8 cellular contexts compared by ENCODE assay signal in genomic region chr12:43806737-43807072, GRCh38. TPM values are rescaled to one million over a fixed set of nuclear protein-coding genes. Genes with fewer than 3 reads are reported as not detected.
A peak's percentile ranks its signal among the peaks of the same experiment; 100 is the strongest.
DNase-seq lines count a peak whose midpoint lies in the region; ATAC-seq and TF ChIP-seq lines count a peak whose summit lies in the region.

No MANE protein-coding gene starts in this region.

- POLR2A ChIA-PET in HCT116 (lab: Charles Lee) = interaction anchor here (1.1 kb wide), 1 partner anchor 11 kb away, joined by 4 read pairs; no protein-coding TSS in a partner anchor

- H3K9me2 ChIP-seq in HCT116 (ENCODE audit: insufficient read depth) = no peaks in the 10 kb centered on the region

- H3K9me3 ChIP-seq in HCT116 (ENCODE audit: control insufficient read depth in 1 of 2, insufficient read depth in 1 of 2, low read depth in 1 of 2, low read length in 2 of 2) (no peaks in the 10 kb centered on the region), body of pancreas (no peaks in the 10 kb centered on the region)

- intact Hi-C loops in HCT116 (cut with micrococcal nuclease) (no loop called here), body of pancreas (cut with DNase I) (no loop called here)

- H3K36me3 ChIP-seq in HCT116 (ENCODE audit: control insufficient read depth in 1 of 2, insufficient read depth in 2 of 2, low read length in 2 of 2) (peaks cover 15 to 18% of the 10 kb centered on the region in 2 experiments), body of pancreas (replicated peaks in 1 of 2; ENCODE audit: insufficient read depth in 1 of 2, low read depth in 2 of 2) (no peaks in the 10 kb centered on the region), mesendoderm (ENCODE audit: control insufficient read depth, insufficient read depth, low read length) (no peaks in the 10 kb centered on the region)

- no peak overlapping the region for H3K18ac ChIP-seq in mesendoderm (ENCODE audit: low read length)

- H3K79me1 ChIP-seq in mesendoderm (ENCODE audit: low read length) = no peaks in the 10 kb centered on the region

- H3K23ac ChIP-seq in mesendoderm (ENCODE audit: low read length) = no peak overlapping the region

- H3K27ac ChIP-seq in 22Rv1 (peak overlapping the region; percentile 67), HCT116 (ENCODE audit: low read depth, low read length) (peak overlapping the region; percentile 76), body of pancreas (peak overlapping the region; percentile 80 to 98 (median 94)), mesendoderm (ENCODE audit: low read depth, low read length) (no peak overlapping the region)

- H3K4me2 ChIP-seq in HCT116 (ENCODE audit: low read length) = peak overlapping the region; percentile 85
- H3K4me2 ChIP-seq in mesendoderm (ENCODE audit: low read length) = peak overlapping the region; percentile 14

- H3K9ac ChIP-seq in HCT116 (ENCODE audit: low read length) (peak overlapping the region; percentile 82), mesendoderm (ENCODE audit: low read length) (peak overlapping the region; percentile 87)

- H3K4ac ChIP-seq in mesendoderm (ENCODE audit: low read depth, low read length) = no peak overlapping the region

- 2 to 8% methylated on average over 3 of the region's 3 CpGs for WGBS in body of pancreas, 2 donors
- no CpG with 5 or more reads among the region's 3 CpGs for WGBS in mesendoderm (ENCODE audit: extremely low coverage, insufficient coverage, low lambda C conversion rate)

- BruUV-seq in HCT116 (replicated peaks; lab: Mats Ljungman, UMichigan) = TSS peak; percentile 85

- no peak overlapping the region for H4K8ac ChIP-seq in mesendoderm (ENCODE audit: low read depth, low read length)

- no peak overlapping the region for H2BK15ac ChIP-seq in mesendoderm (replicated peaks; ENCODE audit: low read depth)

- H2AFZ ChIP-seq in HCT116 (ENCODE audit: low read depth, low read length, poor library complexity, severe bottlenecking) = no peak overlapping the region

- no peaks in the 10 kb centered on the region for H4K20me1 ChIP-seq in HCT116 (ENCODE audit: insufficient read depth)

- no peak overlapping the region for H2BK120ac ChIP-seq in mesendoderm (ENCODE audit: low read depth, low read length)

- CTCF ChIA-PET in HCT116 (lab: Charles Lee) = interaction anchor here (1.0 to 2.0 kb wide), 2 partner anchors 10 to 76 kb away, joined by 4 to 6 read pairs; no protein-coding TSS in a partner anchor

- no peak for TF ChIP-seq RAD21 in HCT116 (IDR thresholded peaks at IDR 0.05; ENCODE audit: low read depth)

- TF ChIP-seq CTCF in 22Rv1 (IDR thresholded peaks at IDR 0.05) (no peak), HCT116 (IDR thresholded peaks at IDR 0.05 in 2 of 3, conservative IDR thresholded peaks at IDR 0.05 in 1 of 3; ENCODE audit: borderline replicate concordance in 1 of 3, insufficient read depth in 1 of 3, low read depth in 2 of 3, low read length in 2 of 3) (no peak), body of pancreas (IDR thresholded peaks at IDR 0.05) (no peak)

- TF ChIP-seq POLR2A in HCT116 (IDR thresholded peaks at IDR 0.05; ENCODE audit: borderline replicate concordance, extremely low read depth, insufficient read depth, insufficient read length) = no peak
- no peak for TF ChIP-seq POLR2A in body of pancreas (IDR thresholded peaks at IDR 0.05)

- H3K79me2 ChIP-seq in HCT116 (ENCODE audit: insufficient read depth, low read length) (peaks cover 43% of the 10 kb centered on the region), mesendoderm (ENCODE audit: control insufficient read depth, insufficient read depth, low read length) (peaks cover 6% of the 10 kb centered on the region)

- H3K56ac ChIP-seq in mesendoderm (ENCODE audit: low read length) = no peak overlapping the region

- H3K27me3 ChIP-seq in HCT116 (ENCODE audit: insufficient read depth, low read length) = no peaks in the 10 kb centered on the region
- no peaks in the 10 kb centered on the region for H3K27me3 ChIP-seq in body of pancreas
- no peaks in the 10 kb centered on the region for H3K27me3 ChIP-seq in mesendoderm (ENCODE audit: insufficient read depth, low read length, poor library complexity)

- no peak overlapping the region for H2AK5ac ChIP-seq in mesendoderm (ENCODE audit: low read length)

- DNase-seq in HCT116 (ENCODE audit: low read depth, low spot score) (no peak), body of pancreas (no peak), mesendoderm (no peak), amygdala (lab: John Stamatoyannopoulos, UW) (no peak), nucleus accumbens (lab: John Stamatoyannopoulos, UW) (no peak), NCI-H446 (lab: John Stamatoyannopoulos, UW) (no peak)

- ATAC-seq in HCT116 (no peak), body of pancreas (no peak), HG03108 (IDR thresholded peaks at IDR 0.05; ENCODE audit: unreplicated experiment) (no peak)

- RAD21 ChIA-PET in HCT116 (lab: Charles Lee; ENCODE audit: low non-redundant PET in 1 of 2, low total read pairs in 2 of 2, uncharacterized antibody in 2 of 2, unreplicated experiment in 2 of 2) = no interaction called here

- H3K4me3 ChIP-seq in HCT116 (replicated peaks in 1 of 2; ENCODE audit: low read depth in 1 of 2, low read length in 2 of 2) (peak overlapping the region; percentile 72 to 85), body of pancreas (peak overlapping the region in 1 of 2 donors; percentile 87), mesendoderm (ENCODE audit: low read length) (no peak overlapping the region)

- no peak overlapping the region for H2BK5ac ChIP-seq in mesendoderm (ENCODE audit: low read length)

- H4K5ac ChIP-seq in mesendoderm (ENCODE audit: low read length) = peak overlapping the region; percentile 88

- H3K4me1 ChIP-seq in HCT116 (ENCODE audit: control insufficient read depth in 1 of 2, insufficient read depth in 2 of 2, low read length in 2 of 2) (peaks cover 9 to 15% of the 10 kb centered on the region in 2 experiments), body of pancreas (peaks cover 17% of the 10 kb centered on the region), mesendoderm (ENCODE audit: control insufficient read depth, low read depth, low read length) (no peaks in the 10 kb centered on the region)

TF ChIP-seq in HCT116, 20 proteins besides CTCF, POLR2A, EP300 and RAD21:
- TF ChIP-seq, protein P1, sequence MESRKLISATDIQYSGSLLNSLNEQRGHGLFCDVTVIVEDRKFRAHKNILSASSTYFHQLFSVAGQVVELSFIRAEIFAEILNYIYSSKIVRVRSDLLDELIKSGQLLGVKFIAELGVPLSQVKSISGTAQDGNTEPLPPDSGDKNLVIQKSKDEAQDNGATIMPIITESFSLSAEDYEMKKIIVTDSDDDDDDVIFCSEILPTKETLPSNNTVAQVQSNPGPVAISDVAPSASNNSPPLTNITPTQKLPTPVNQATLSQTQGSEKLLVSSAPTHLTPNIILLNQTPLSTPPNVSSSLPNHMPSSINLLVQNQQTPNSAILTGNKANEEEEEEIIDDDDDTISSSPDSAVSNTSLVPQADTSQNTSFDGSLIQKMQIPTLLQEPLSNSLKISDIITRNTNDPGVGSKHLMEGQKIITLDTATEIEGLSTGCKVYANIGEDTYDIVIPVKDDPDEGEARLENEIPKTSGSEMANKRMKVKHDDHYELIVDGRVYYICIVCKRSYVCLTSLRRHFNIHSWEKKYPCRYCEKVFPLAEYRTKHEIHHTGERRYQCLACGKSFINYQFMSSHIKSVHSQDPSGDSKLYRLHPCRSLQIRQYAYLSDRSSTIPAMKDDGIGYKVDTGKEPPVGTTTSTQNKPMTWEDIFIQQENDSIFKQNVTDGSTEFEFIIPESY (IDR thresholded peaks at IDR 0.05; ENCODE audit: extremely low read depth, insufficient replicate concordance, low read length) = no peak
- TF ChIP-seq ZFX (IDR thresholded peaks at IDR 0.05) = no peak
- TF ChIP-seq CBX3 (IDR thresholded peaks at IDR 0.05; ENCODE audit: low read depth) = no peak
- no peak for TF ChIP-seq POLR2AphosphoS5 (IDR thresholded peaks at IDR 0.05; ENCODE audit: low read depth, low read length)
- TF ChIP-seq EGR1 (IDR thresholded peaks at IDR 0.05; ENCODE audit: low read depth) = no peak
- TF ChIP-seq FOSL1 (IDR thresholded peaks at IDR 0.05; ENCODE audit: low read depth) = no peak
- no peak for TF ChIP-seq SP1 (IDR thresholded peaks at IDR 0.05; ENCODE audit: low read depth)
- TF ChIP-seq YY1 (IDR thresholded peaks at IDR 0.05; ENCODE audit: extremely low read depth, insufficient replicate concordance, low read depth, low read length) = no peak
- no peak for TF ChIP-seq ZNF274 (IDR thresholded peaks at IDR 0.05; ENCODE audit: low read depth, low read length)

RNA-seq across cellular contexts. Expression of gene TWF1, which starts 0.6 kb away (rescaled TPM):
- total RNA-seq in HCT116 (2021; ENCODE audit: unreplicated experiment) (125 TPM), body of pancreas (10 to 100 TPM; 18.8 to 45.4 TPM)
- 28.0 and 38.5 TPM in 2 replicates for polyA plus RNA-seq in HCT116 (2012)
- 25.0 TPM for polyA plus RNA-seq in mesendoderm (2013, experiment 1 of 2)
- polyA plus RNA-seq in mesendoderm (2013, experiment 2 of 2) = 25.1 TPM

RNA-seq across cellular contexts. Expression of gene TMEM117, which starts 29.2 kb away (rescaled TPM):
- total RNA-seq in HCT116 (2021; ENCODE audit: unreplicated experiment) (3.6 TPM), body of pancreas (10 to 100 TPM; 19.2 to 23.4 TPM)
- 1.7 and 2.1 TPM in 2 replicates for polyA plus RNA-seq in HCT116 (2012)
- 0.58 TPM for polyA plus RNA-seq in mesendoderm (2013, experiment 1 of 2)
- polyA plus RNA-seq in mesendoderm (2013, experiment 2 of 2) = 0.53 TPM

RNA-seq across cellular contexts. Expression of gene IRAK4, which starts 48.0 kb away (rescaled TPM):
- total RNA-seq in HCT116 (2021; ENCODE audit: unreplicated experiment) (6.9 TPM), body of pancreas (10 to 100 TPM; 17.5 to 33.7 TPM)
- 1.8 and 2.7 TPM in 2 replicates for polyA plus RNA-seq in HCT116 (2012)
- 1.8 TPM for polyA plus RNA-seq in mesendoderm (2013, experiment 1 of 2)
- polyA plus RNA-seq in mesendoderm (2013, experiment 2 of 2) = 1.6 TPM

RNA-seq across cellular contexts. Expression of gene PUS7L, which starts 48.1 kb away (rescaled TPM):
- total RNA-seq in HCT116 (2021; ENCODE audit: unreplicated experiment) (15.3 TPM), body of pancreas (10 to 100 TPM in 1 of 2 donors, 1 to 10 TPM in 1; 7.3 to 14.8 TPM)
- polyA plus RNA-seq in HCT116 (2012) = 2.1 and 2.8 TPM in 2 replicates
- 17.1 TPM for polyA plus RNA-seq in mesendoderm (2013, experiment 1 of 2)
- polyA plus RNA-seq in mesendoderm (2013, experiment 2 of 2) = 16.3 TPM
